11 cellular contexts compared by ENCODE assay signal in the genomic region with DNA sequence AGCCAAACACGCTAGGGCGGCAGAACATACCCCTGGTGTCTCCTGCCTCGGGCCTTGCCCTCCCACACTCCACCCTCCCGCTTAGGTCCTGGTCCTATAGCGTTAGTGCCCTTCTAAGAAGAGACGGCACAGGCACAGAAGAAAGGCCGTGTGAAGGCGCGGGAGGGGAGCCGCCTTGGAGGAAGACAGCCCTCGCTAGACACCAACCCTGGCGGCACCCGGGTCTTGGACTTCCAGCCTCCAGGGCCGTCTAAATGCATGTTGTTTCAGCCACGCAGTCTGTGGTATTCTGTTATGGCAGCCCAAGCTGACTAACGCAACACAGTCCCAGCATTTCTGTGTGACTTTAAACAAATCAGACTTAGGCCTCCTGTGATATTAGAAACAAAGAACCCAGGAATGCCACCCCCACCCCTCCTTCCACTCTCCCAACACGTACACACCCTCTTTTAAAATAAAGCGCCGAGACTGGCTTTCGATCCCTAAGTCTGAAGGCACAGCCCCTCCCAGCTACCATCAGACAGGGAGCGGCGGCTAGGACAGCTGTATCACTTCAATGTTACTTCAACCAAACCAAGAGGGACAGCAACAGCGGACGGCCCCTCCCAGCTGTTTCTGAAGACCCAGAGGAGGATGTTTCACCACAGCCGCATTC.
DNase-seq lines count a peak whose midpoint lies in the region; ATAC-seq and TF ChIP-seq lines count a peak whose summit lies in the region.
"Had no signal": no experiment of that assay in that cellular context is flagged by ENCODE, and none has a peak within 500 bp of the region (broad histone marks: within the 10 kb centered on the region; RNA-seq: fewer than 3 reads in every experiment).

No MANE protein-coding gene starts in this region.

- ATAC-seq in mucosa of descending colon (peak; percentile 74), T-helper 17 cell (no peak), HG03095 (IDR thresholded peaks at IDR 0.05; ENCODE audit: unreplicated experiment) (no peak)
- ATAC-seq: natural killer cell treated with Interleukin-12 subunit alpha and Interleukin-12 subunit beta and Interleukin-15 and Interleukin-18, amount 100 ng/mL, for 72 hours had no signal

- peak overlapping the region; percentile 11 for H3K9ac ChIP-seq in fibroblast of lung (ENCODE audit: insufficient read depth, low read length)

- DNase-seq in Peyer's patch (peak in 2 of 3 donors; percentile 24 to 76), fibroblast of lung (ENCODE audit: low read depth in 2 of 2) (peak; percentile 62 to 95), mucosa of descending colon (peak in 2 of 3 donors; percentile 60 to 62), thyroid gland (peak; percentile 56 to 68), NCI-H128 (lab: John Stamatoyannopoulos, UW; ENCODE audit: unreplicated experiment) (no peak), superior temporal gyrus (ENCODE audit: extremely low spot score) (no peak), T-helper 17 cell (no peak)
- DNase-seq: activated CD4-positive, CD25-positive, alpha-beta regulatory T cell treated with anti-CD3 and anti-CD28 coated beads, Interleukin-2, amount 50 U/mL, for 72 hours; NCI-H510A had no signal

- no peaks in the 10 kb centered on the region for H3K27me3 Mint-ChIP-seq in T-helper 17 cell

- TF ChIP-seq POLR2A in Peyer's patch (IDR thresholded peaks at IDR 0.05) (no peak), thyroid gland (IDR thresholded peaks at IDR 0.05) (no peak)

- H2AFZ ChIP-seq in fibroblast of lung (ENCODE audit: low read length), result no peak overlapping the region

- peaks cover 0 to 39% (median 0%) of the 10 kb centered on the region in 4 donors for H3K4me1 ChIP-seq in Peyer's patch
- peaks cover 12% of the 10 kb centered on the region for H3K4me1 ChIP-seq in fibroblast of lung (ENCODE audit: control insufficient read depth, extremely low read depth, insufficient read depth, low read length)
- peaks cover 7% of the 10 kb centered on the region for H3K4me1 ChIP-seq in mucosa of descending colon (ENCODE audit: low read depth)
- H3K4me1 ChIP-seq in thyroid gland, result peaks cover 39 to 58% of the 10 kb centered on the region in 2 donors

- H3K36me3 Mint-ChIP-seq in T-helper 17 cell (ENCODE audit: low read depth), result peaks cover 6% of the 10 kb centered on the region
- H3K36me3 Mint-ChIP-seq: natural killer cell treated with Interleukin-12 subunit alpha and Interleukin-12 subunit beta and Interleukin-15 and Interleukin-18, amount 100 ng/mL, for 72 hours had no signal

- H3K9me3 ChIP-seq in Peyer's patch, result no peaks in the 10 kb centered on the region
- H3K9me3 ChIP-seq in fibroblast of lung (ENCODE audit: control insufficient read depth, insufficient read depth, low read depth, low read length), result no peaks in the 10 kb centered on the region
- H3K9me3 ChIP-seq in mucosa of descending colon, result no peaks in the 10 kb centered on the region
- H3K9me3 ChIP-seq in thyroid gland, result no peaks in the 10 kb centered on the region
- no peaks in the 10 kb centered on the region for H3K9me3 ChIP-seq in T-helper 17 cell (ENCODE audit: control insufficient read depth, low read length, poor library complexity, severe bottlenecking)

- H3K4me1 Mint-ChIP-seq in T-helper 17 cell, result peaks cover 2% of the 10 kb centered on the region

- no peak overlapping the region for H3K27ac Mint-ChIP-seq in T-helper 17 cell
- H3K27ac Mint-ChIP-seq: natural killer cell treated with Interleukin-12 subunit alpha and Interleukin-12 subunit beta and Interleukin-15 and Interleukin-18, amount 100 ng/mL, for 72 hours had no signal

- no peak for TF ChIP-seq CTCF in Peyer's patch (IDR thresholded peaks at IDR 0.05)
- no peak for TF ChIP-seq CTCF in fibroblast of lung (conservative IDR thresholded peaks at IDR 0.05 in 1 of 2, IDR thresholded peaks at IDR 0.05 in 1 of 2; ENCODE audit: low read depth in 1 of 2, low read length in 2 of 2)
- no peak for TF ChIP-seq CTCF in mucosa of descending colon (IDR thresholded peaks at IDR 0.05)
- no peak for TF ChIP-seq CTCF in thyroid gland (IDR thresholded peaks at IDR 0.05)

- peaks cover 3% of the 10 kb centered on the region for H3K79me2 ChIP-seq in fibroblast of lung (ENCODE audit: control insufficient read depth, insufficient read depth, low read length)

- intact Hi-C loops in mucosa of descending colon (cut with DNase I, micrococcal nuclease), result no loop called here
- intact Hi-C loops in thyroid gland (cut with DNase I), result no loop called here

- no peak overlapping the region for H3K4me3 Mint-ChIP-seq in T-helper 17 cell
- H3K4me3 Mint-ChIP-seq: natural killer cell treated with Interleukin-12 subunit alpha and Interleukin-12 subunit beta and Interleukin-15 and Interleukin-18, amount 100 ng/mL, for 72 hours had no signal

- H3K4me3 ChIP-seq in Peyer's patch, result peak overlapping the region in 1 of 4 donors; percentile 5
- H3K4me3 ChIP-seq in fibroblast of lung (replicated peaks in 1 of 4; ENCODE audit: control extremely low read depth in 1 of 4, insufficient read depth in 1 of 4, low read depth in 3 of 4, low read length in 4 of 4), result no peak overlapping the region
- H3K4me3 ChIP-seq in mucosa of descending colon, result no peak overlapping the region
- no peak overlapping the region for H3K4me3 ChIP-seq in thyroid gland (replicated peaks in 1 of 3)

- H3K36me3 ChIP-seq in Peyer's patch (peaks cover 0 to 30% (median 0%) of the 10 kb centered on the region in 3 donors), fibroblast of lung (ENCODE audit: control insufficient read depth, insufficient read depth, low read length) (peaks cover 13% of the 10 kb centered on the region), mucosa of descending colon (ENCODE audit: low read depth) (no peaks in the 10 kb centered on the region), thyroid gland (no peaks in the 10 kb centered on the region)

- H3K27ac ChIP-seq in Peyer's patch, result peak overlapping the region; percentile 3 to 75 (median 51)
- peak overlapping the region; percentile 65 for H3K27ac ChIP-seq in fibroblast of lung (ENCODE audit: insufficient read depth, low read length)
- H3K27ac ChIP-seq in thyroid gland, result peak overlapping the region; percentile 66 to 78 (median 70)

- H4K20me1 ChIP-seq in fibroblast of lung (ENCODE audit: control insufficient read depth, extremely low read depth, insufficient read depth, low read length), result no peaks in the 10 kb centered on the region

- peak overlapping the region; percentile 55 for H3K4me2 ChIP-seq in fibroblast of lung (ENCODE audit: extremely low read depth, insufficient read depth, low read length)

- 49 to 55% methylated on average over 23 to 25 of the region's 25 CpGs for WGBS in thyroid gland, 2 donors

- H3K27me3 ChIP-seq in Peyer's patch (no peaks in the 10 kb centered on the region), fibroblast of lung (ENCODE audit: control insufficient read depth, insufficient read depth, low read length) (no peaks in the 10 kb centered on the region), thyroid gland (no peaks in the 10 kb centered on the region)

Comparison
In these comparisons a context has a peak if more than half of its experiments do, and no peak if none do; other contexts are left out.
1. DNase-seq: peak in Peyer's patch (2 of 3), fibroblast of lung (2 of 2), mucosa of descending colon (2 of 3) and thyroid gland (2 of 2); none in NCI-H128 (single experiment), superior temporal gyrus (single experiment) and T-helper 17 cell (0 of 3).
2. Peak in every context shown above with its lines, with median percentiles within 50 percentile points of each other: H3K27ac ChIP-seq.